8 cellular contexts compared by ENCODE assay signal in genomic region chr19:29724102-29724641, GRCh38. TPM values are rescaled to one million over a fixed set of nuclear protein-coding genes. Genes with fewer than 3 reads are reported as not detected.
DNase-seq lines count a peak whose midpoint lies in the region; ATAC-seq, FAIRE-seq and TF ChIP-seq lines count a peak whose summit lies in the region.

No MANE protein-coding gene starts in this region.

- peak overlapping the region; percentile 42 for H3K4me3 ChIP-seq in iPS-18a (ENCODE audit: low read length)

- peaks cover 40% of the 10 kb centered on the region for H3K27me3 Mint-ChIP-seq in activated naive CD8-positive, alpha-beta T cell treated with anti-CD3 and anti-CD28 coated beads, Interleukin-2, amount 10 ng/mL, durations not matched to agents 7 days and 5 days
- peaks cover 7% of the 10 kb centered on the region for H3K27me3 Mint-ChIP-seq in stimulated activated naive CD8-positive, alpha-beta T cell treated with anti-CD3 and anti-CD28 coated beads, Interleukin-15, amount 100 ng/mL, for 72 hours

- H3K27ac ChIP-seq in KOPT-K1 (ENCODE audit: low read depth, low read length, poor library complexity, severe bottlenecking) (peak overlapping the region; percentile 28), iPS-18a (ENCODE audit: low read length) (no peak overlapping the region)

- POLR2A ChIA-PET in activated naive CD8-positive, alpha-beta T cell treated with anti-CD3 and anti-CD28 coated beads, Interleukin-2, amount 10 ng/mL, durations not matched to agents 7 days and 5 days (lab: Charles Lee) = interaction anchor here (0.8 to 1.2 kb wide), 3 partner anchors 9 to 118 kb away, joined by 3 to 7 read pairs (median 3); partner anchors contain the start of genes C19orf12 and POP4

- peak overlapping the region; percentile 70 for H3K4me3 Mint-ChIP-seq in activated naive CD8-positive, alpha-beta T cell treated with anti-CD3 and anti-CD28 coated beads, Interleukin-2, amount 10 ng/mL, durations not matched to agents 7 days and 5 days
- H3K4me3 Mint-ChIP-seq in stimulated activated naive CD8-positive, alpha-beta T cell treated with anti-CD3 and anti-CD28 coated beads, Interleukin-15, amount 100 ng/mL, for 72 hours = peak overlapping the region; percentile 73 to 85

- H3K9me3 Mint-ChIP-seq in activated naive CD8-positive, alpha-beta T cell treated with anti-CD3 and anti-CD28 coated beads, Interleukin-2, amount 10 ng/mL, durations not matched to agents 7 days and 5 days = no peaks in the 10 kb centered on the region
- H3K9me3 Mint-ChIP-seq in stimulated activated naive CD8-positive, alpha-beta T cell treated with anti-CD3 and anti-CD28 coated beads, Interleukin-15, amount 100 ng/mL, for 72 hours = no peaks in the 10 kb centered on the region

- no peak for FAIRE-seq in GM12892 (lab: Jason Lieb, UNC)

- peak overlapping the region; percentile 51 for H3K9ac ChIP-seq in iPS-18a (ENCODE audit: low read length)

- peak; percentile 83 for ATAC-seq in activated naive CD8-positive, alpha-beta T cell treated with anti-CD3 and anti-CD28 coated beads, Interleukin-2, amount 10 ng/mL, durations not matched to agents 7 days and 5 days (ENCODE audit: low read depth)
- ATAC-seq in stimulated activated naive CD8-positive, alpha-beta T cell treated with anti-CD3 and anti-CD28 coated beads, Interleukin-15, amount 100 ng/mL, for 72 hours = peak; percentile 82

- peaks cover 4% of the 10 kb centered on the region for H3K4me1 ChIP-seq in iPS-18a (ENCODE audit: control insufficient read depth, low read depth, low read length)

- H3K36me3 ChIP-seq in KOPT-K1 (ENCODE audit: insufficient read depth, low read length) (no peaks in the 10 kb centered on the region), iPS-18a (ENCODE audit: control insufficient read depth, low read depth, low read length) (no peaks in the 10 kb centered on the region)

- peak; percentile 36 for DNase-seq in AG08396 (ENCODE audit: low spot score)
- DNase-seq in activated naive CD8-positive, alpha-beta T cell treated with anti-CD3 and anti-CD28 coated beads, Interleukin-2, amount 10 ng/mL, durations not matched to agents 7 days and 5 days = peak; percentile 56
- DNase-seq in stimulated activated naive CD8-positive, alpha-beta T cell treated with anti-CD3 and anti-CD28 coated beads, Interleukin-15, amount 100 ng/mL, for 72 hours = peak; percentile 34 to 48
- DNase-seq in GM12892 (ENCODE audit: insufficient read length) = no peak
- DNase-seq in central memory CD4-positive, alpha-beta T cell = no peak
- DNase-seq in pons (ENCODE audit: low spot score) = no peak

- H3K9me3 ChIP-seq in KOPT-K1 (ENCODE audit: insufficient read depth, low read length, poor library complexity, severe bottlenecking) (no peaks in the 10 kb centered on the region), iPS-18a (ENCODE audit: control insufficient read depth, low read depth, low read length) (no peaks in the 10 kb centered on the region)

- TF ChIP-seq POLR2A in GM12892 (IDR thresholded peaks at IDR 0.05; ENCODE audit: low read depth, low read length) = no peak

- peaks cover 4% of the 10 kb centered on the region for H3K4me1 Mint-ChIP-seq in activated naive CD8-positive, alpha-beta T cell treated with anti-CD3 and anti-CD28 coated beads, Interleukin-2, amount 10 ng/mL, durations not matched to agents 7 days and 5 days
- peaks cover 20% of the 10 kb centered on the region for H3K4me1 Mint-ChIP-seq in stimulated activated naive CD8-positive, alpha-beta T cell treated with anti-CD3 and anti-CD28 coated beads, Interleukin-15, amount 100 ng/mL, for 72 hours

- peaks cover 8% of the 10 kb centered on the region for H3K27me3 ChIP-seq in iPS-18a (ENCODE audit: control insufficient read depth, insufficient read depth, low read length)

- H3K36me3 Mint-ChIP-seq in activated naive CD8-positive, alpha-beta T cell treated with anti-CD3 and anti-CD28 coated beads, Interleukin-2, amount 10 ng/mL, durations not matched to agents 7 days and 5 days = no peaks in the 10 kb centered on the region

- no peak overlapping the region for H3K27ac Mint-ChIP-seq in activated naive CD8-positive, alpha-beta T cell treated with anti-CD3 and anti-CD28 coated beads, Interleukin-2, amount 10 ng/mL, durations not matched to agents 7 days and 5 days
- H3K27ac Mint-ChIP-seq in stimulated activated naive CD8-positive, alpha-beta T cell treated with anti-CD3 and anti-CD28 coated beads, Interleukin-15, amount 100 ng/mL, for 72 hours = no peak overlapping the region

RNA-seq across cellular contexts. Expression of gene C19orf12, which starts 9.1 kb away (rescaled TPM):
- 10 to 100 TPM; 31.8 to 38.2 TPM for total RNA-seq in activated naive CD8-positive, alpha-beta T cell treated with anti-CD3 and anti-CD28 coated beads, Interleukin-2, amount 10 ng/mL, durations not matched to agents 7 days and 5 days
- 13.4 TPM for polyA plus RNA-seq in GM12892 (2012; ENCODE audit: missing spikeins)

RNA-seq across cellular contexts. Expression of gene PLEKHF1, which starts 58.9 kb away (rescaled TPM):
- 10 to 100 TPM; 33.3 to 35.9 TPM for total RNA-seq in activated naive CD8-positive, alpha-beta T cell treated with anti-CD3 and anti-CD28 coated beads, Interleukin-2, amount 10 ng/mL, durations not matched to agents 7 days and 5 days
- 2.5 TPM for polyA plus RNA-seq in GM12892 (2012; ENCODE audit: missing spikeins)

Comparison
In these comparisons a context has a peak if more than half of its experiments do, and no peak if none do; other contexts are left out.
1. DNase-seq: peak in AG08396 (single experiment), activated naive CD8-positive, alpha-beta T cell treated with anti-CD3 and anti-CD28 coated beads, Interleukin-2, amount 10 ng/mL, durations not matched to agents 7 days and 5 days (single experiment) and stimulated activated naive CD8-positive, alpha-beta T cell treated with anti-CD3 and anti-CD28 coated beads, Interleukin-15, amount 100 ng/mL, for 72 hours (2 of 2); none in GM12892 (single experiment), central memory CD4-positive, alpha-beta T cell (single experiment) and pons (single experiment).